Comparison of ENCODE assay signal across 14 cellular contexts in the genomic region with DNA sequence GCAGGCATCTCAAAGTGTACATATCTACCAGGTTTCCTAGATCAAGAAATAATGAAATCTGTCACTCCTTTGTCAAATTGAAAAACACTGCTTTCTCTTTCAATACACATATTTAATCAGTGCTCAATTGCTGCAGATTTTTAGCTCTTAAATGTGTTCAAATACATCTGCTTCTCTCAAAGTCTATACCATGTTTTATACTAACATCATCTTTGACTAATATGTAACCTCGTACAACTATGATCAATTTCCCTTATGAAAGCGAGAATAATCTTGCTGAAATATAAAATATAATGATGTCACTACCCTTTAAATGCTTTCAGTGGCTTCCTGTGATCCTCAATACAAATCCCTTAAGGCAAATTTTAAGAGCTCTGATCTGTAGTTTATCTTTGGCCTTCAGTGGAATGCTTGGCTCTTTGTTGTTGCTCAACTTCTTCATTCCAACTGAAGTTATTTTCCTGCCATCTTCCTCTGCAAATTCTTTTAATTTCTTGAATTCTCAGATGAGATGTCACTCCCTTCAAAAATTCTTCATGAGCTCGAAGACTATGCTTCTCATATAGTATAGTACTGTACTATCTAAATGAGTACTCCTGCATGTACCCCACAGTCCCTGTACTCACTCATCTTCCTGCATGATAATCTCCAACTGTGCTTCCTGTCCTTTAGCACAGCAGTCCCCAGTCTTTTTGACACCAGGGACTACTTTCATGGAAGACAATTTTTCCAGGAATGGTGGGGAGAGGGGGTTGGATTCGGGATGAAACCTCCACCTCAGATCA.
A peak's percentile ranks its signal among the peaks of the same experiment; 100 is the strongest.
DNase-seq lines count a peak whose midpoint lies in the region; ATAC-seq and TF ChIP-seq lines count a peak whose summit lies in the region.
"Had no signal": no experiment of that assay in that cellular context is flagged by ENCODE, and none has a peak within 500 bp of the region (broad histone marks: within the 10 kb centered on the region; RNA-seq: fewer than 3 reads in every experiment).

No MANE protein-coding gene starts in this region.

- H3K9ac ChIP-seq in GM23248: no peak overlapping the region
- H3K9ac ChIP-seq: KMS-11, parathyroid adenoma had no signal

- H3K27me3 ChIP-seq in GM23248 (replicated peaks; ENCODE audit: insufficient read depth): no peaks in the 10 kb centered on the region
- H3K27me3 ChIP-seq: body of pancreas had no signal

- in situ Hi-C loops in GM23248 (cut with MboI): no loop called here

- H3K4me1 Mint-ChIP-seq in type B pancreatic cell (ENCODE audit: unreplicated experiment): no peaks in the 10 kb centered on the region

- WGBS in GM23248 (ENCODE audit: low coverage in 1 of 2, low lambda C conversion rate in 2 of 2, missing lambda C conversion rate in 2 of 2), 2 experiments: 48 to 52% methylated on average over 4 of the region's 4 CpGs

- no peaks in the 10 kb centered on the region for H3K27me3 Mint-ChIP-seq in type B pancreatic cell

- H3K4me2 ChIP-seq in GM23248 (ENCODE audit: unreplicated experiment): peak overlapping the region; percentile 20
- H3K4me2 ChIP-seq: KMS-11 had no signal

- no peaks in the 10 kb centered on the region for H3K36me3 Mint-ChIP-seq in type B pancreatic cell

- H3K27ac Mint-ChIP-seq in type B pancreatic cell: peak overlapping the region; percentile 19

- H3K4me3 Mint-ChIP-seq in type B pancreatic cell: no peak overlapping the region

- no peaks in the 10 kb centered on the region for H3K79me2 ChIP-seq in GM23248 (ENCODE audit: insufficient read depth)
- H3K79me2 ChIP-seq: parathyroid adenoma had no signal

- peaks cover 19% of the 10 kb centered on the region for H3F3A ChIP-seq in GM23248 (ENCODE audit: insufficient read depth)

- peak overlapping the region; percentile 51 for H2AFZ ChIP-seq in GM23248
- H2AFZ ChIP-seq: parathyroid adenoma had no signal

- H3K9me3 Mint-ChIP-seq in type B pancreatic cell: peaks cover 4% of the 10 kb centered on the region

- peak overlapping the region; percentile 23; the same call in 1 of the 2 replicates for H3K27ac ChIP-seq in GM23248
- H3K27ac ChIP-seq: body of pancreas, KMS-11, parathyroid adenoma had no signal

- TF ChIP-seq CTCF in foreskin fibroblast (IDR thresholded peaks at IDR 0.05; ENCODE audit: low read depth, low read length): no peak
- no peak for TF ChIP-seq CTCF in type B pancreatic cell (conservative IDR thresholded peaks at IDR 0.05)

- no peak for ATAC-seq in HG03432 (IDR thresholded peaks at IDR 0.05; ENCODE audit: unreplicated experiment)
- ATAC-seq: body of pancreas had no signal

- 0 out of 2 replicates have a peak, but pooled peaks cover 5% of the 10 kb centered on the region for H3K36me3 ChIP-seq in GM23248 (ENCODE audit: low read depth)

- H3K9me2 ChIP-seq in GM23248 (ENCODE audit: insufficient read depth): no peaks in the 10 kb centered on the region

- no peaks in the 10 kb centered on the region for H4K20me1 ChIP-seq in GM23248 (ENCODE audit: insufficient read depth)

- no peaks in the 10 kb centered on the region for H3K9me3 ChIP-seq in GM23248 (ENCODE audit: low read depth)
- H3K9me3 ChIP-seq: body of pancreas had no signal

- H3K4me1 ChIP-seq in GM23248 (ENCODE audit: insufficient read depth): peaks cover 21% of the 10 kb centered on the region
- H3K4me1 ChIP-seq: body of pancreas, parathyroid adenoma had no signal

- H3K4me3 ChIP-seq in GM23248 (peak overlapping the region; percentile 13; the same call in 1 of the 2 replicates), foreskin fibroblast (ENCODE audit: low read depth in 1 of 2, low read length in 2 of 2) (no peak overlapping the region)
- H3K4me3 ChIP-seq: body of pancreas had no signal

- peak; percentile 49 for DNase-seq in GM23248
- peak; percentile 89 for DNase-seq in amniotic epithelial cell (ENCODE audit: low read depth)
- peak; percentile 69 to 77 for DNase-seq in foreskin fibroblast
- DNase-seq in type B pancreatic cell (ENCODE audit: extremely low spot score, unreplicated experiment): no peak
- DNase-seq in NCI-H748 (lab: John Stamatoyannopoulos, UW; ENCODE audit: unreplicated experiment): no peak
- DNase-seq in iPS-NIHi7 (ENCODE audit: extremely low spot score): no peak
- DNase-seq: activated effector memory CD4-positive, alpha-beta T cell treated with anti-CD3 and anti-CD28 coated beads, Interleukin-2, amount 50 U/mL, for 16 hours; body of pancreas; kidney; NCI-H524; OCI-M1 had no signal

Comparison
In these comparisons a context has a peak if more than half of its experiments do, and no peak if none do; other contexts are left out.
1. DNase-seq: peak in GM23248 (single experiment), amniotic epithelial cell (single experiment) and foreskin fibroblast (2 of 2); none in type B pancreatic cell (single experiment), NCI-H748 (single experiment) and iPS-NIHi7 (single experiment).